ENCODE assay signal across 8 cellular contexts in the genomic region with DNA sequence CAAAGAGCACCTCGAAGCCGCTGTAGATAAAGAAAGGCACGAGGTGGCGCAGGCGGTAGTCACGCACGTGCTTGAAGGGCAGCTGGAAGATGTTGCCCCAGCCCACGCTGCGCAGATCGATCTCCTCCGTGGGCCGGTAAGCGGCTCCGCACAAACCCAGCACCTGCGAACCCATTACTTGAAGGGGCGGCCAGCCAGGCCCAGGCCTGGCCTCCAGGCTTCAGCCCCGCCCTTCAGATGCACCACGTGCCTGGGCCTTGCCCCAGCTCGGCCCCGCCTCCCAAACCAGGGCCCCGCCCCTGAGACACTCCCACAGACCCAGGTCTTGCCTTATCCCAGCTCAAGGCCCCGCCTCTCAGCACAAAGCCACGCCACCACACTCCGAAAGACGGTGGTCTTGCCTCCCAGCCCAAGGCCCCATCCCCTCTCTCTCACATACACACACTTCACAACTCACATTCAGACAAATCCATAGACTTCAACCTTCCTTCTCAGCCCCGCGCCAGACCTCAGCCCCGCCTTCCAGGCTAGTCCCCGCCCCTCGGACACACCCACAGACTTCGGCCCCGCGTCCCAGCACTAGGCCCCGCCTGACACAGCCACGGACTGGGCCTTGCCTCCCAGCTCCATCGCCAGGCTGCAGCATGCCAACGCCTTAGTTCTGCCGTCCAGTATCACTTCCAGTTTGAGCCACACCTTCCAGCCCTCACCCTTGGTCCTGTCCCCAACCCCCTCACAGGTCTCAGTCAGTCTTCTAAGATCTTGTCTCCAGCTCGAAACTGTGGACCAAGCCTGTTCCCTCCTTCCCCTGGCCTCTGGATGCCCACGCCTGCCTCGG. TPM values are rescaled to one million over a fixed set of nuclear protein-coding genes. Genes with fewer than 3 reads are reported as not detected.
DNase-seq lines count a peak whose midpoint lies in the region; ATAC-seq and TF ChIP-seq lines count a peak whose summit lies in the region.

No MANE protein-coding gene starts in this region.

- H4K20me1 ChIP-seq in KMS-11 (ENCODE audit: insufficient read depth): no peaks in the 10 kb centered on the region

- POLR2A ChIA-PET in CD4-positive, alpha-beta memory T cell (lab: Charles Lee; ENCODE audit: partially characterized antibody): no interaction called here

- H3K36me3 ChIP-seq in CD4-positive, alpha-beta memory T cell (ENCODE audit: insufficient read depth, low read length): no peaks in the 10 kb centered on the region
- no peaks in the 10 kb centered on the region for H3K36me3 ChIP-seq in KMS-11 (ENCODE audit: insufficient read depth)
- H3K36me3 ChIP-seq in iPS-15b (ENCODE audit: control insufficient read depth, insufficient read depth, low read length): no peaks in the 10 kb centered on the region
- H3K36me3 ChIP-seq in stomach: peaks cover 0 to 19% (median 2%) of the 10 kb centered on the region in 4 donors

- H2AFZ ChIP-seq in KMS-11 (ENCODE audit: low read depth): peak overlapping the region; percentile 20; the same call in 1 of the 2 replicates

- H3K27ac ChIP-seq in CD4-positive, alpha-beta memory T cell (ENCODE audit: low read depth, low read length): no peak overlapping the region
- H3K27ac ChIP-seq in KMS-11 (peak overlapping the region; percentile 58; the same call in 1 of the 2 replicates), stomach (peak overlapping the region; percentile 6 to 71 (median 37))

- H3K79me2 ChIP-seq in KMS-11 (ENCODE audit: insufficient read depth, low read depth): no peaks in the 10 kb centered on the region

- no peaks in the 10 kb centered on the region for H3K9me3 Mint-ChIP-seq in CD4-positive, alpha-beta memory T cell
- H3K9me3 Mint-ChIP-seq in activated T-cell treated with anti-CD3 and anti-CD28 coated beads, Interleukin-2, amount 50 U/mL, for 24 hours: no peaks in the 10 kb centered on the region

- no peaks in the 10 kb centered on the region for H3K9me3 ChIP-seq in CD4-positive, alpha-beta memory T cell (ENCODE audit: control insufficient read depth in 1 of 2, low read length in 2 of 2)
- no peaks in the 10 kb centered on the region for H3K9me3 ChIP-seq in iPS-15b (ENCODE audit: control insufficient read depth, insufficient read depth, low read length)
- no peaks in the 10 kb centered on the region for H3K9me3 ChIP-seq in stomach

- H3K9ac ChIP-seq in KMS-11 (no peak overlapping the region), iPS-15b (ENCODE audit: low read depth, low read length) (no peak overlapping the region)

- peaks cover 16% of the 10 kb centered on the region for H3K4me1 ChIP-seq in CD4-positive, alpha-beta memory T cell (ENCODE audit: insufficient read depth, low read length)
- H3K4me1 ChIP-seq in KMS-11 (ENCODE audit: low read depth, poor library complexity, severe bottlenecking): peaks cover 76% of the 10 kb centered on the region
- H3K4me1 ChIP-seq in iPS-15b (ENCODE audit: control insufficient read depth, insufficient read depth, low read length): no peaks in the 10 kb centered on the region
- peaks cover 0 to 18% (median 11%) of the 10 kb centered on the region in 4 donors for H3K4me1 ChIP-seq in stomach

- H3K27ac Mint-ChIP-seq in CD4-positive, alpha-beta memory T cell: peak overlapping the region in 4 of 7 donors; percentile 37 to 67 (median 56)
- H3K27ac Mint-ChIP-seq in activated T-cell treated with anti-CD3 and anti-CD28 coated beads, Interleukin-2, amount 50 U/mL, for 24 hours: no peak overlapping the region

- H3K27me3 Mint-ChIP-seq in CD4-positive, alpha-beta memory T cell: no peaks in the 10 kb centered on the region
- peaks cover 1% of the 10 kb centered on the region for H3K27me3 Mint-ChIP-seq in activated T-cell treated with anti-CD3 and anti-CD28 coated beads, Interleukin-2, amount 50 U/mL, for 24 hours

- peak overlapping the region in 1 of 8 donors; percentile 10 for H3K4me3 Mint-ChIP-seq in CD4-positive, alpha-beta memory T cell
- H3K4me3 Mint-ChIP-seq in activated T-cell treated with anti-CD3 and anti-CD28 coated beads, Interleukin-2, amount 50 U/mL, for 24 hours: no peak overlapping the region

- intact Hi-C loops in CD4-positive, alpha-beta memory T cell (cut with micrococcal nuclease): no loop called here
- intact Hi-C loops in stomach (cut with DNase I; ENCODE audit: low total_unique reads): no loop called here

- DNase-seq in CD4-positive, alpha-beta memory T cell: peak in 1 of 5 donors; percentile 20
- DNase-seq in activated T-cell treated with anti-CD3 and anti-CD28 coated beads, Interleukin-2, amount 50 U/mL, for 24 hours: peak; percentile 73
- DNase-seq in stomach: peak; percentile 85
- DNase-seq in NCI-H1436 treated with DMSO at 0.1 percent for 48 hours (lab: John Stamatoyannopoulos, UW): no peak

- ATAC-seq in GM18861 (IDR thresholded peaks at IDR 0.05; ENCODE audit: unreplicated experiment): no peak
- ATAC-seq in GM19035 (IDR thresholded peaks at IDR 0.05; ENCODE audit: unreplicated experiment): no peak

- TF ChIP-seq EP300 in stomach (IDR thresholded peaks at IDR 0.05): no peak

- H3K4me2 ChIP-seq in KMS-11: peak overlapping the region; percentile 56

- 38 to 57% (median 55%) methylated on average over 36 to 41 of the region's 41 CpGs for WGBS in stomach, 5 donors

- H3K4me1 Mint-ChIP-seq in CD4-positive, alpha-beta memory T cell: peaks cover 17 to 38% (median 22%) of the 10 kb centered on the region in 4 donors
- H3K4me1 Mint-ChIP-seq in activated T-cell treated with anti-CD3 and anti-CD28 coated beads, Interleukin-2, amount 50 U/mL, for 24 hours (ENCODE audit: low read depth): peaks cover 21% of the 10 kb centered on the region

- H3K27me3 ChIP-seq in CD4-positive, alpha-beta memory T cell (ENCODE audit: insufficient read depth, low read length): no peaks in the 10 kb centered on the region
- H3K27me3 ChIP-seq in KMS-11 (ENCODE audit: insufficient read depth, low read depth): no peaks in the 10 kb centered on the region
- H3K27me3 ChIP-seq in iPS-15b (ENCODE audit: control insufficient read depth, insufficient read depth, low read length): no peaks in the 10 kb centered on the region
- peaks cover 0 to 12% (median under 1%) of the 10 kb centered on the region in 3 donors for H3K27me3 ChIP-seq in stomach

- TF ChIP-seq POLR2A in stomach (IDR thresholded peaks at IDR 0.05): no peak

- CTCF ChIA-PET in CD4-positive, alpha-beta memory T cell (lab: Charles Lee; ENCODE audit: partially characterized antibody): no interaction called here

- TF ChIP-seq CTCF in KMS-11 (conservative IDR thresholded peaks at IDR 0.05; ENCODE audit: low read depth, low read length): no peak
- no peak for TF ChIP-seq CTCF in stomach (IDR thresholded peaks at IDR 0.05)

- H3K4me3 ChIP-seq in CD4-positive, alpha-beta memory T cell (ENCODE audit: low read length in 2 of 2): no peak overlapping the region
- H3K4me3 ChIP-seq in KMS-11 (IDR thresholded peaks at IDR 0.05; ENCODE audit: insufficient read depth, low read depth, low read length) (no peak overlapping the region), iPS-15b (ENCODE audit: low read depth, low read length) (peak overlapping the region; percentile 81), stomach (peak overlapping the region in 1 of 4 donors; percentile 17)

- peaks cover 4 to 7% of the 10 kb centered on the region in 2 donors for H3K36me3 Mint-ChIP-seq in CD4-positive, alpha-beta memory T cell
- H3K36me3 Mint-ChIP-seq in activated T-cell treated with anti-CD3 and anti-CD28 coated beads, Interleukin-2, amount 50 U/mL, for 24 hours (ENCODE audit: low read depth): peaks cover 2% of the 10 kb centered on the region

RNA-seq across cellular contexts. Expression of a gene that starts 7.1 kb away (rescaled TPM):
- total RNA-seq in CD4-positive, alpha-beta memory T cell: 10 to 100 TPM; 22.4 to 26.8 TPM
- polyA plus RNA-seq in CD4-positive, alpha-beta memory T cell: 10 to 100 TPM; 25.1 to 27.1 TPM
- 100 to 1,000 TPM in 1 of 5 donors, 10 to 100 TPM in 4; 33.8 to 215 (median 43.6) TPM for total RNA-seq in stomach
- 10 to 100 TPM; 11.6 to 33.7 (median 15.6) TPM for polyA plus RNA-seq in stomach

RNA-seq across cellular contexts. Expression of a gene that starts 13.3 kb away (rescaled TPM):
- total RNA-seq in CD4-positive, alpha-beta memory T cell: 1 to 10 TPM in 1 of 2 experiments, under 1 TPM in 1; 0.72 to 1.0 TPM
- polyA plus RNA-seq in CD4-positive, alpha-beta memory T cell: not detected
- 10 to 100 TPM in 3 of 5 donors, 1 to 10 TPM in 2; 2.9 to 55.0 (median 21.2) TPM for total RNA-seq in stomach
- 10 to 100 TPM in 2 of 3 donors, 1 to 10 TPM in 1; 6.7 to 13.3 (median 12.7) TPM for polyA plus RNA-seq in stomach

RNA-seq across cellular contexts. Expression of a gene that starts 33.6 kb away (rescaled TPM):
- total RNA-seq in CD4-positive, alpha-beta memory T cell: 10 to 100 TPM; 70.0 to 79.3 TPM
- 100 to 1,000 TPM; 140 to 143 TPM for polyA plus RNA-seq in CD4-positive, alpha-beta memory T cell
- 100 to 1,000 TPM in 3 of 5 donors, 10 to 100 TPM in 2; 52.0 to 310 (median 123) TPM for total RNA-seq in stomach
- 100 to 1,000 TPM; 187 to 263 (median 224) TPM for polyA plus RNA-seq in stomach

RNA-seq across cellular contexts. Expression of a gene that starts 42.0 kb away (rescaled TPM):
- total RNA-seq in CD4-positive, alpha-beta memory T cell: 100 to 1,000 TPM; 261 to 266 TPM
- polyA plus RNA-seq in CD4-positive, alpha-beta memory T cell: 10 to 100 TPM; 46.2 to 60.1 TPM
- total RNA-seq in stomach: 100 to 1,000 TPM in 4 of 5 donors, 10 to 100 TPM in 1; 46.3 to 835 (median 484) TPM
- 100 to 1,000 TPM in 2 of 3 donors, 10 to 100 TPM in 1; 96.7 to 147 (median 111) TPM for polyA plus RNA-seq in stomach
